Comparison of ENCODE assay signal across 21 cellular contexts in the genomic region with DNA sequence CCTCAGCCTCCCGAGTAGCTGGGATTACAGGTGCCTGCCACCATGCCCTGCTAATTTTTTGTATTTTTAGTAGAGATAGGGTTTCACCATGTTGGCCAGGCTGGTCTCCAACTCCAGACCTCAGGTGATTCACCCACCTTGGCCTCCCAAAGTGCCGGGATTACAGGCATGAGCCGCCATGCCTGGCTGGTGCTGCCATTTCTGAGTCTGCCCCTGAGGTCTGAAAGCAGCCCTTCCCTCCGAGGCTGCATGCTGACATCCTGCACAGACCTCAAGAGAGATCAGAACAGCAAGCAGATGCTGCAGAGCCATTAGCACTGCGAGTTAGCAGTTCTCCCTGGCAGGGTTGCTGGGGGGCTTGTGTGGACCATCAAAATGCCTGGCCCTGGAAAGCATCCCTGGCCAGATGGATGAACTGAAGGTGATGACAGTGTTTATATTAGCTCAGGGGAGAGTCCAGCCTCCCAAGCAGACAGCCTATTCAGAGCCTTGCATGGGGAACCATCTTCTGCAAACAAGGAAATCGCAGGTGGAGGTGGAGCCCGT.
A peak's percentile ranks its signal among the peaks of the same experiment; 100 is the strongest.
DNase-seq lines count a peak whose midpoint lies in the region; ATAC-seq and TF ChIP-seq lines count a peak whose summit lies in the region.
"Had no signal": no experiment of that assay in that cellular context is flagged by ENCODE, and none has a peak within 500 bp of the region (broad histone marks: within the 10 kb centered on the region; RNA-seq: fewer than 3 reads in every experiment).

No MANE protein-coding gene starts in this region.

- no peaks in the 10 kb centered on the region for H3K4me1 ChIP-seq in right atrium auricular region

- H3K27me3 ChIP-seq in right atrium auricular region = no peaks in the 10 kb centered on the region
- H3K27me3 ChIP-seq: BE2C had no signal

- no peak overlapping the region for H3K27ac ChIP-seq in right atrium auricular region
- H3K27ac ChIP-seq: GM23248 had no signal

- DNase-seq in cardiac septum (ENCODE audit: low spot score) (peak; percentile 53), right atrium auricular region (ENCODE audit: low spot score) (no peak), SK-N-DZ (ENCODE audit: low spot score) (peak; percentile 58), mesenteric fat pad (ENCODE audit: low spot score) (peak; percentile 37)
- no peak for DNase-seq in activated CD4-positive, alpha-beta T cell treated with anti-CD3 and anti-CD28 coated beads for 1 hour
- DNase-seq: ACHN; BE2C; C1 segment of cervical spinal cord; CD4-positive, CD25-positive, alpha-beta regulatory T cell; CD8-positive, alpha-beta memory T cell; COR-L47; DMS 273 treated with DMSO at 0.1 percent for 48 hours; DMS53; DND-41; EL; GM23248; HCEC 1CT had no signal

- intact Hi-C loops in cardiac septum (cut with DNase I) = no loop called here

- no peak for TF ChIP-seq CTCF in right atrium auricular region (IDR thresholded peaks at IDR 0.05)

- no peaks in the 10 kb centered on the region for H3K9me3 ChIP-seq in right atrium auricular region
- H3K9me3 ChIP-seq: BE2C had no signal

- H3K4me3 ChIP-seq in right atrium auricular region = no peak overlapping the region
- H3K4me3 ChIP-seq: GM12878, GM23248 had no signal

- H3K36me3 ChIP-seq in right atrium auricular region = peaks cover 27% of the 10 kb centered on the region

- ATAC-seq in GM21390 (IDR thresholded peaks at IDR 0.05; ENCODE audit: unreplicated experiment) (no peak), GM19395 (IDR thresholded peaks at IDR 0.05; ENCODE audit: unreplicated experiment) (no peak)
- ATAC-seq: GM12878, HepG2 had no signal

Comparison
In these comparisons a context has a peak if more than half of its experiments do, and no peak if none do; other contexts are left out.
1. DNase-seq: peak in cardiac septum (single experiment), SK-N-DZ (single experiment) and mesenteric fat pad (single experiment); none in right atrium auricular region (single experiment) and activated CD4-positive, alpha-beta T cell treated with anti-CD3 and anti-CD28 coated beads for 1 hour (single experiment).